In genomic region chr11:120135838-120136237, GRCh38 we compare ENCODE assay signal across 23 cellular contexts. TPM values are rescaled to one million over a fixed set of nuclear protein-coding genes. Genes with fewer than 3 reads are reported as not detected.
A peak's percentile ranks its signal among the peaks of the same experiment; 100 is the strongest.
DNase-seq lines count a peak whose midpoint lies in the region; FAIRE-seq and TF ChIP-seq lines count a peak whose summit lies in the region.
"Had no signal": no experiment of that assay in that cellular context is flagged by ENCODE, and none has a peak within 500 bp of the region (broad histone marks: within the 10 kb centered on the region; RNA-seq: fewer than 3 reads in every experiment).

No MANE protein-coding gene starts in this region.

- no peak overlapping the region for H3K9ac ChIP-seq in H1 (replicated peaks in 1 of 4; ENCODE audit: extremely low read depth in 1 of 4, low read depth in 3 of 4, low read length in 3 of 4)

- H3K23ac ChIP-seq in H1 (ENCODE audit: insufficient read length), result no peak overlapping the region

- no peak for TF ChIP-seq RAD21 in H1 (IDR thresholded peaks at IDR 0.05 in 1 of 2, conservative IDR thresholded peaks at IDR 0.05 in 1 of 2; ENCODE audit: low read depth in 2 of 2, low read length in 2 of 2)

- no peak overlapping the region for H2BK120ac ChIP-seq in H1 (replicated peaks; ENCODE audit: low read depth, low read length)

- H3K27ac ChIP-seq in H1 (ENCODE audit: low read depth, low read length), result no peak overlapping the region
- H3K27ac ChIP-seq in ascending aorta, result no peak overlapping the region
- H3K27ac ChIP-seq: body of pancreas, left lung, thoracic aorta had no signal

- H3K27ac Mint-ChIP-seq in mesothelial cell of epicardium, result no peak overlapping the region
- H3K27ac Mint-ChIP-seq: CD4-positive, alpha-beta memory T cell; stimulated activated effector memory CD8-positive, alpha-beta T cell treated with anti-CD3 and anti-CD28 coated beads, Interleukin-12 subunit alpha, Interleukin-12 subunit beta, amount 100 ng/mL, for 72 hours had no signal

- no peaks in the 10 kb centered on the region for H3K9me3 Mint-ChIP-seq in mesothelial cell of epicardium
- H3K9me3 Mint-ChIP-seq: CD4-positive, alpha-beta memory T cell; stimulated activated effector memory CD8-positive, alpha-beta T cell treated with anti-CD3 and anti-CD28 coated beads, Interleukin-12 subunit alpha, Interleukin-12 subunit beta, amount 100 ng/mL, for 72 hours had no signal

- peak; percentile 6 for DNase-seq in D341Med (ENCODE audit: low spot score)
- DNase-seq in NCI-H526 (lab: John Stamatoyannopoulos, UW), result peak; percentile 60 to 86
- no peak for DNase-seq in H1 (ENCODE audit: low read depth in 1 of 2, low spot score in 2 of 2)
- DNase-seq in mesothelial cell of epicardium (ENCODE audit: low spot score in 2 of 2, unreplicated experiment in 2 of 2), result peak; percentile 10 to 28
- no peak for DNase-seq in ascending aorta (ENCODE audit: low spot score in 2 of 2)
- DNase-seq in activated CD4-positive, alpha-beta T cell treated with anti-CD3 and anti-CD28 coated beads for 4 hours, result no peak
- DNase-seq in NCI-H82 treated with DMSO at 0.1 percent for 48 hours (lab: John Stamatoyannopoulos, UW; ENCODE audit: unreplicated experiment), result no peak
- DNase-seq in NCI-H748 (lab: John Stamatoyannopoulos, UW; ENCODE audit: unreplicated experiment), result no peak
- DNase-seq: activated CD4-positive, alpha-beta T cell treated with anti-CD3 and anti-CD28 coated beads for 48 hours; CD4-positive, alpha-beta memory T cell; HCEC 1CT; KBM-7; left lung; NCI-H146; NCI-H69; SHP77 treated with DMSO at 0.1 percent for 48 hours; stimulated activated CD4-positive, alpha-beta T cell treated with anti-CD3 and anti-CD28 coated beads, Interleukin-2, amount 100 ng/mL, for 24 hours; T-helper 1 cell had no signal

- peaks cover 16% of the 10 kb centered on the region for H3K4me1 Mint-ChIP-seq in mesothelial cell of epicardium
- H3K4me1 Mint-ChIP-seq: CD4-positive, alpha-beta memory T cell; stimulated activated effector memory CD8-positive, alpha-beta T cell treated with anti-CD3 and anti-CD28 coated beads, Interleukin-12 subunit alpha, Interleukin-12 subunit beta, amount 100 ng/mL, for 72 hours had no signal

- peaks cover 4% of the 10 kb centered on the region; the same call in 1 of the 2 replicates for H3K23me2 ChIP-seq in H1 (ENCODE audit: low read depth, low read length)

- H4K91ac ChIP-seq in H1 (replicated peaks; ENCODE audit: insufficient read length, low read length), result peak overlapping the region; percentile 31

- H3K4me2 ChIP-seq in H1 (ENCODE audit: insufficient read depth in 1 of 2, low read depth in 2 of 2, low read length in 2 of 2), result no peak overlapping the region

- H2AFZ ChIP-seq in H1 (ENCODE audit: low read length), result no peak overlapping the region

- H4K20me1 ChIP-seq in H1 (replicated peaks in 1 of 2; ENCODE audit: control insufficient read depth in 1 of 2, insufficient read depth in 2 of 2, low read length in 2 of 2), result peaks cover 0 to 1% of the 10 kb centered on the region in 2 experiments

- no peak for FAIRE-seq in H1 (lab: Jason Lieb, UNC)
- FAIRE-seq: G401.6 had no signal

- H3K9me3 ChIP-seq in H1 (ENCODE audit: insufficient read depth in 2 of 2, low read depth in 1 of 2, low read length in 1 of 2), result no peaks in the 10 kb centered on the region
- no peaks in the 10 kb centered on the region for H3K9me3 ChIP-seq in ascending aorta
- H3K9me3 ChIP-seq: body of pancreas, left lung, thoracic aorta had no signal

- CTCF ChIA-PET in H1 (lab: Charles Lee; ENCODE audit: partially characterized antibody), result interaction anchor here (0.6 to 3.4 kb wide), 6 partner anchors 11 to 93 kb away, joined by 3 to 16 read pairs (median 4); no protein-coding TSS in a partner anchor

- no peak overlapping the region for H2AK5ac ChIP-seq in H1 (ENCODE audit: low read depth, low read length)

- H4K5ac ChIP-seq in H1 (ENCODE audit: insufficient read length, low read depth, low read length), result no peak overlapping the region

- no peak overlapping the region for H3K4me3 ChIP-seq in H1 (ENCODE audit: extremely low read depth in 1 of 4, insufficient read depth in 2 of 4, low read depth in 3 of 4, low read length in 4 of 4)
- no peak overlapping the region for H3K4me3 ChIP-seq in ascending aorta
- H3K4me3 ChIP-seq: body of pancreas, left lung, thoracic aorta had no signal

- H3K27me3 ChIP-seq in H1 (replicated peaks in 1 of 4; ENCODE audit: control insufficient read depth in 3 of 4, extremely low read depth in 1 of 4, insufficient read depth in 3 of 4, low read length in 3 of 4) (peaks cover 0 to 2% (median under 1%) of the 10 kb centered on the region in 4 experiments; a peak in 4 of 7 replicates), ascending aorta (no peaks in the 10 kb centered on the region)
- H3K27me3 ChIP-seq: body of pancreas had no signal

- H4K8ac ChIP-seq in H1 (ENCODE audit: extremely low read depth, insufficient read depth, low read length), result no peak overlapping the region

- H3K4me1 ChIP-seq in H1 (replicated peaks in 1 of 4; ENCODE audit: control insufficient read depth in 3 of 4, insufficient read depth in 4 of 4, low read length in 3 of 4), result peaks cover 0 to 4% (median 1%) of the 10 kb centered on the region in 4 experiments; a peak in 1 of 7 replicates
- H3K4me1 ChIP-seq in ascending aorta, result no peaks in the 10 kb centered on the region
- H3K4me1 ChIP-seq: left lung had no signal

- H3K4ac ChIP-seq in H1 (replicated peaks; ENCODE audit: insufficient read length, low read depth, low read length), result no peak overlapping the region

- no peak overlapping the region for H3K14ac ChIP-seq in H1 (ENCODE audit: insufficient read length)

- no peak overlapping the region for H3K18ac ChIP-seq in H1 (ENCODE audit: extremely low read depth, low read length)

- H3K79me2 ChIP-seq in H1 (ENCODE audit: control insufficient read depth in 1 of 2, insufficient read depth in 2 of 2, low read length in 2 of 2), result no peaks in the 10 kb centered on the region

- H3K27me3 Mint-ChIP-seq in mesothelial cell of epicardium (ENCODE audit: low read depth), result peaks cover 13% of the 10 kb centered on the region

- TF ChIP-seq CTCF in H1 (IDR thresholded peaks at IDR 0.05; ENCODE audit: control extremely low read depth in 1 of 3, insufficient read depth in 1 of 3, low read depth in 1 of 3, low read length in 3 of 3) (no peak), mesothelial cell of epicardium (IDR thresholded peaks at IDR 0.05; ENCODE audit: unreplicated experiment) (no peak), ascending aorta (IDR thresholded peaks at IDR 0.05) (no peak)

- intact Hi-C loops in ascending aorta (cut with DNase I), result no loop called here

- TF ChIP-seq EP300 in H1 (IDR thresholded peaks at IDR 0.05; ENCODE audit: borderline replicate concordance in 1 of 2, low read depth in 2 of 2, low read length in 2 of 2), result no peak

- no peaks in the 10 kb centered on the region for H3K36me3 Mint-ChIP-seq in mesothelial cell of epicardium
- H3K36me3 Mint-ChIP-seq: CD4-positive, alpha-beta memory T cell; stimulated activated effector memory CD8-positive, alpha-beta T cell treated with anti-CD3 and anti-CD28 coated beads, Interleukin-12 subunit alpha, Interleukin-12 subunit beta, amount 100 ng/mL, for 72 hours had no signal

- H3K4me3 Mint-ChIP-seq in mesothelial cell of epicardium, result no peak overlapping the region
- H3K4me3 Mint-ChIP-seq: CD4-positive, alpha-beta memory T cell; stimulated activated effector memory CD8-positive, alpha-beta T cell treated with anti-CD3 and anti-CD28 coated beads, Interleukin-12 subunit alpha, Interleukin-12 subunit beta, amount 100 ng/mL, for 72 hours had no signal

- no peak overlapping the region for H2BK12ac ChIP-seq in H1 (ENCODE audit: low read depth, low read length)

- no peaks in the 10 kb centered on the region for H3K36me3 ChIP-seq in H1 (ENCODE audit: control insufficient read depth in 2 of 4, insufficient read depth in 4 of 4, low read length in 3 of 4)
- no peaks in the 10 kb centered on the region for H3K36me3 ChIP-seq in ascending aorta
- H3K36me3 ChIP-seq: left lung, thoracic aorta had no signal

- 69% methylated on average over 2 of the region's 2 CpGs; no CpG with 5 or more reads in 1 of the 2 experiments for WGBS in H1 (ENCODE audit: extremely low coverage in 1 of 2, insufficient coverage in 1 of 2, insufficient read length in 1 of 2, insufficient replicate concordance in 2 of 2, low coverage in 1 of 2, low lambda C conversion rate in 2 of 2, missing lambda C conversion rate in 1 of 2), 2 experiments

- no peak overlapping the region for H2BK15ac ChIP-seq in H1 (ENCODE audit: low read length)

- TF ChIP-seq POLR2A in H1 (IDR thresholded peaks at IDR 0.05; ENCODE audit: control extremely low read depth in 1 of 2, low read depth in 2 of 2, low read length in 2 of 2), result no peak

- POLR2A ChIA-PET in H1 (lab: Charles Lee; ENCODE audit: partially characterized antibody), result no interaction called here

- H2BK5ac ChIP-seq in H1 (ENCODE audit: low read depth, low read length), result no peak overlapping the region

- H2BK20ac ChIP-seq in H1 (ENCODE audit: low read length), result no peak overlapping the region

- no peak overlapping the region for H3K56ac ChIP-seq in H1 (replicated peaks; ENCODE audit: insufficient read length, low read depth, low read length)

- H3K79me1 ChIP-seq in H1 (ENCODE audit: low read depth, low read length), result no peaks in the 10 kb centered on the region

TF ChIP-seq in H1, 55 proteins besides CTCF, POLR2A, EP300 and RAD21 (continues in another document):
- no peak for TF ChIP-seq SIN3A (conservative IDR thresholded peaks at IDR 0.05 in 1 of 2, IDR thresholded peaks at IDR 0.05 in 1 of 2; ENCODE audit: low read depth in 1 of 2, low read length in 2 of 2)
- TF ChIP-seq NRF1 (IDR thresholded peaks at IDR 0.05; ENCODE audit: low read depth, low read length), result no peak
- TF ChIP-seq RNF2 (IDR thresholded peaks at IDR 0.05; ENCODE audit: borderline replicate concordance, low read depth, low read length, missing control alignments, poor library complexity, severe bottlenecking), result no peak
- no peak for TF ChIP-seq KDM1A (IDR thresholded peaks at IDR 0.05; ENCODE audit: borderline replicate concordance, low read length)
- TF ChIP-seq TAF7 (optimal IDR thresholded peaks at IDR 0.05; ENCODE audit: borderline replicate concordance, low read depth, low read length), result no peak
- no peak for TF ChIP-seq GTF2F1 (IDR thresholded peaks at IDR 0.05; ENCODE audit: borderline replicate concordance, low read depth, low read length)
- TF ChIP-seq SIRT6 (IDR thresholded peaks at IDR 0.05; ENCODE audit: low read length), result no peak

RNA-seq across cellular contexts. Expression of gene TRIM29, which starts 2.1 kb away (rescaled TPM):
- total RNA-seq in H1 (2021; fragmentation: NEBNext Ultra II Directional; extraction: Animal tissue kit (Norgen Biotek cat#: 25700)), result 0.43 TPM in 1 of 2 replicates, not detected in the other
- polyA plus RNA-seq in H1 (2011; rRNA removed), result 0.17 and 0.35 TPM in 2 replicates
- polyA plus RNA-seq in H1 (2011; cell fraction: cytosol; rRNA removed), result 0.34 TPM
- 0.10 TPM for polyA plus RNA-seq in H1 (2011; cell fraction: nucleus; rRNA removed)
- 0.20 TPM in 1 of 4 replicates, not detected in the others for polyA plus RNA-seq in H1 (2012, experiment 1 of 2)
- not detected for polyA plus RNA-seq in H1 (2012, experiment 2 of 2)
- 0.08 TPM for polyA plus RNA-seq in H1 (2013, experiment 1 of 2)
- polyA plus RNA-seq in H1 (2013, experiment 2 of 2), result 0.07 TPM
- polyA minus RNA-seq in H1 (2011; rRNA and poly(A)+ RNA removed), result 0.54 and 0.78 TPM in 2 replicates
- not detected for polyA minus RNA-seq in H1 (2011; cell fraction: cytosol; rRNA and poly(A)+ RNA removed)
- 1.6 TPM for polyA minus RNA-seq in H1 (2011; cell fraction: nucleus; rRNA and poly(A)+ RNA removed)
- total RNA-seq in mesothelial cell of epicardium, result 7.0 to 9.7 TPM (median 7.9 TPM) in 3 replicates
- 0.43 TPM for total RNA-seq in ascending aorta
- total RNA-seq: CD4-positive, alpha-beta memory T cell; pulmonary artery endothelial cell had no signal
- polyA plus RNA-seq: CD4-positive, alpha-beta memory T cell had no signal

Comparison
In these comparisons a context has a peak if more than half of its experiments do, and no peak if none do; other contexts are left out.
1. DNase-seq: peak in D341Med (single experiment), NCI-H526 (2 of 2) and mesothelial cell of epicardium (2 of 2); none in H1 (0 of 2), ascending aorta (0 of 2), activated CD4-positive, alpha-beta T cell treated with anti-CD3 and anti-CD28 coated beads for 4 hours (0 of 2), NCI-H82 treated with DMSO at 0.1 percent for 48 hours (single experiment) and NCI-H748 (single experiment).